Comparison of ENCODE assay signal across 1 cellular context in the genomic region with DNA sequence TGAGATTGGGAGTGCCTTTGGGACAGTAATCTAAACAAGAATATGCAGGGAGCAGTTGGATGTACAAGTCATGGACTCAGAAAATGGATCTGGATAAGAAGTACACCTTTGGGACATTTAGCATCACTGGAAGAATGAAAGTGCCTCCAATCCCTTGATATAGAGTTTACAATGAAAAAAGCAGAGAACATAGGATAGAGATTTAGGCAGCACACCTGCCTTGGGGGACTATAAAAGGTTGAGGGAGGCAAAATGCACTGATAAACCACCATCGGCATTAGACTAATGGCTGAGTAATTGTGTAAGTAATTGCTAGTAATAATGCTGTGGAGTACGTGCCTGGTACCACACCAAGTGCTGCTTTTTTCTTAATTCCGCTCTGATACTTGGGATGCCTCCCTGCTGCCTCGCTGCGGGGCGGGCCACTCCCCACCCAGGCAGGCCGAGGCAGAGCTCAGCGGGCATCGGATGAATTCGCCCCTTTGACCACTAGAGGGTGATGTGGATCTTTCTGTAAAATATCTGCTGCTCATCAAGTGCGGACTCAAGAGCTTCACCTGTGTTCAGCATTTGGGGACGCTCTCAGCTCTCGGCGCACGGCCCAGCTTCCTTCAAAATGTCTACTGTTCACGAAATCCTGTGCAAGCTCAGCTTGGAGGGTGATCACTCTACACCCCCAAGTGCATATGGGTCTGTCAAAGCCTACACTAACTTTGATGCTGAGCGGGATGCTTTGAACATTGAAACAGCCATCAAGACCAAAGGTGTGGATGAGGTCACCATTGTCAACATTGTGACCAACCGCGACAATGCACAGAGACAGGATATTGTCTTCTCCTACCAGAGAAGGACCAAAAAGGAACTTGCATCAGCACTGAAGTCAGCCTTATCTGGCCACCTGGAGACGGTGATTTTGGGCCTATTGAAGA.
TF ChIP-seq lines count a peak whose summit lies in the region.

No MANE protein-coding gene starts in this region.

TF ChIP-seq in HepG2, 621 proteins besides CTCF, POLR2A, EP300 and RAD21 (continued from another document):
- TF ChIP-seq, protein P1, sequence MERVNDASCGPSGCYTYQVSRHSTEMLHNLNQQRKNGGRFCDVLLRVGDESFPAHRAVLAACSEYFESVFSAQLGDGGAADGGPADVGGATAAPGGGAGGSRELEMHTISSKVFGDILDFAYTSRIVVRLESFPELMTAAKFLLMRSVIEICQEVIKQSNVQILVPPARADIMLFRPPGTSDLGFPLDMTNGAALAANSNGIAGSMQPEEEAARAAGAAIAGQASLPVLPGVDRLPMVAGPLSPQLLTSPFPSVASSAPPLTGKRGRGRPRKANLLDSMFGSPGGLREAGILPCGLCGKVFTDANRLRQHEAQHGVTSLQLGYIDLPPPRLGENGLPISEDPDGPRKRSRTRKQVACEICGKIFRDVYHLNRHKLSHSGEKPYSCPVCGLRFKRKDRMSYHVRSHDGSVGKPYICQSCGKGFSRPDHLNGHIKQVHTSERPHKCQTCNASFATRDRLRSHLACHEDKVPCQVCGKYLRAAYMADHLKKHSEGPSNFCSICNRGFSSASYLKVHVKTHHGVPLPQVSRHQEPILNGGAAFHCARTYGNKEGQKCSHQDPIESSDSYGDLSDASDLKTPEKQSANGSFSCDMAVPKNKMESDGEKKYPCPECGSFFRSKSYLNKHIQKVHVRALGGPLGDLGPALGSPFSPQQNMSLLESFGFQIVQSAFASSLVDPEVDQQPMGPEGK (CRISPR knock-in tag; IDR thresholded peaks at IDR 0.05), result peak; percentile 69
- TF ChIP-seq PITX1 (CRISPR knock-in tag; IDR thresholded peaks at IDR 0.05), result 0 out of 2 replicates have a peak, but pooled peaks have one; percentile 28
- no peak for TF ChIP-seq ELF1 (CRISPR knock-in tag; IDR thresholded peaks at IDR 0.05)
- TF ChIP-seq ZNF850 (CRISPR knock-in tag; conservative IDR thresholded peaks at IDR 0.05), result no peak
- 0 out of 2 replicates have a peak, but pooled peaks have one; percentile 10 for TF ChIP-seq ATF7 (IDR thresholded peaks at IDR 0.05)
- no peak for TF ChIP-seq ATF7 (CRISPR knock-in tag; IDR thresholded peaks at IDR 0.05)
- TF ChIP-seq, protein P2, sequence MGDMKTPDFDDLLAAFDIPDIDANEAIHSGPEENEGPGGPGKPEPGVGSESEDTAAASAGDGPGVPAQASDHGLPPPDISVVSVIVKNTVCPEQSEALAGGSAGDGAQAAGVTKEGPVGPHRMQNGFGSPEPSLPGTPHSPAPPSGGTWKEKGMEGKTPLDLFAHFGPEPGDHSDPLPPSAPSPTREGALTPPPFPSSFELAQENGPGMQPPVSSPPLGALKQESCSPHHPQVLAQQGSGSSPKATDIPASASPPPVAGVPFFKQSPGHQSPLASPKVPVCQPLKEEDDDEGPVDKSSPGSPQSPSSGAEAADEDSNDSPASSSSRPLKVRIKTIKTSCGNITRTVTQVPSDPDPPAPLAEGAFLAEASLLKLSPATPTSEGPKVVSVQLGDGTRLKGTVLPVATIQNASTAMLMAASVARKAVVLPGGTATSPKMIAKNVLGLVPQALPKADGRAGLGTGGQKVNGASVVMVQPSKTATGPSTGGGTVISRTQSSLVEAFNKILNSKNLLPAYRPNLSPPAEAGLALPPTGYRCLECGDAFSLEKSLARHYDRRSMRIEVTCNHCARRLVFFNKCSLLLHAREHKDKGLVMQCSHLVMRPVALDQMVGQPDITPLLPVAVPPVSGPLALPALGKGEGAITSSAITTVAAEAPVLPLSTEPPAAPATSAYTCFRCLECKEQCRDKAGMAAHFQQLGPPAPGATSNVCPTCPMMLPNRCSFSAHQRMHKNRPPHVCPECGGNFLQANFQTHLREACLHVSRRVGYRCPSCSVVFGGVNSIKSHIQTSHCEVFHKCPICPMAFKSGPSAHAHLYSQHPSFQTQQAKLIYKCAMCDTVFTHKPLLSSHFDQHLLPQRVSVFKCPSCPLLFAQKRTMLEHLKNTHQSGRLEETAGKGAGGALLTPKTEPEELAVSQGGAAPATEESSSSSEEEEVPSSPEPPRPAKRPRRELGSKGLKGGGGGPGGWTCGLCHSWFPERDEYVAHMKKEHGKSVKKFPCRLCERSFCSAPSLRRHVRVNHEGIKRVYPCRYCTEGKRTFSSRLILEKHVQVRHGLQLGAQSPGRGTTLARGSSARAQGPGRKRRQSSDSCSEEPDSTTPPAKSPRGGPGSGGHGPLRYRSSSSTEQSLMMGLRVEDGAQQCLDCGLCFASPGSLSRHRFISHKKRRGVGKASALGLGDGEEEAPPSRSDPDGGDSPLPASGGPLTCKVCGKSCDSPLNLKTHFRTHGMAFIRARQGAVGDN (CRISPR knock-in tag; IDR thresholded peaks at IDR 0.05), result 0 out of 2 replicates have a peak, but pooled peaks have one; percentile 15
- no peak for TF ChIP-seq ZNF775 (CRISPR knock-in tag; IDR thresholded peaks at IDR 0.05; ENCODE audit: borderline replicate concordance)
- TF ChIP-seq, protein P3, sequence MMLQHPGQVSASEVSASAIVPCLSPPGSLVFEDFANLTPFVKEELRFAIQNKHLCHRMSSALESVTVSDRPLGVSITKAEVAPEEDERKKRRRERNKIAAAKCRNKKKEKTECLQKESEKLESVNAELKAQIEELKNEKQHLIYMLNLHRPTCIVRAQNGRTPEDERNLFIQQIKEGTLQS (CRISPR knock-in tag; IDR thresholded peaks at IDR 0.05), result peak; percentile 27; the same call in 1 of the 2 replicates
- TF ChIP-seq SOX13 (IDR thresholded peaks at IDR 0.05), result no peak
- TF ChIP-seq SOX13 (CRISPR knock-in tag; conservative IDR thresholded peaks at IDR 0.05 in 1 of 2, IDR thresholded peaks at IDR 0.05 in 1 of 2), result peak in 1 of 2 experiments; percentile 61; a peak in 2 of 4 replicates
- TF ChIP-seq TBX2 (CRISPR knock-in tag; IDR thresholded peaks at IDR 0.05; ENCODE audit: borderline replicate concordance), result 0 out of 2 replicates have a peak, but pooled peaks have one; percentile 25
- peak; percentile 35; the same call in 1 of the 2 replicates for TF ChIP-seq TCF7 (IDR thresholded peaks at IDR 0.05; ENCODE audit: low read depth)
- TF ChIP-seq ZNF101 (CRISPR knock-in tag; IDR thresholded peaks at IDR 0.05; ENCODE audit: borderline replicate concordance, low read depth), result no peak
